ENCODE assay signal across 9 cellular contexts in the genomic region with DNA sequence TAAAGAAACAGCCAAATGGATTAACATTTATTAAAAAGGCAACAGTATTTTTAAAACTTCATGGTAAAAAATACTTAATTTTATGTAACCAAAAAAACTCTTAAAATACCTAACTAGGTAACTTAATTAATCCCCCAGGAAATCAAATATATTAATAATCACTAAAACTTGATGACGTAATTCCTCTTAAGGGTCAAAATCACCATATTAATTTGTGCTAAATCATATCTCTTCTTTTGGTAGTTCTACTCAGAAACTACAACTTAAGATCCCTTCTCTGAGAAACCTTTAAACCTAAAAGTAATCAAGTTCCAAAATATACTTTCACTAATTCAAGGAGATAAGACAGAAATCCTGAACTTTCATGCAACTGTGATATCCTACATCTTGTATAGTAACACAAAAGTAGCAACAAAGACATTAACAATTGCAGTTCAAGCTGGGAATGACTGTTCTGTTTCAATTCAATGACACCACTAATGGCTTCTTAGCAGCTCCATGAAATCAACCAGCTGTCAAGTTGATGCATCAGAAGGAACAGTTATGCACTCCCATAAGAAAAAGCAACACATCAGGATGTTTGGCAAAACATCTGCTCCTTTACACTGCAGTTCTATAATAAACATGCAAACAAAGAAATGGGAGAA. TPM values are rescaled to one million over a fixed set of nuclear protein-coding genes. Genes with fewer than 3 reads are reported as not detected.
DNase-seq lines count a peak whose midpoint lies in the region; ATAC-seq, FAIRE-seq and TF ChIP-seq lines count a peak whose summit lies in the region.
"Had no signal": no experiment of that assay in that cellular context is flagged by ENCODE, and none has a peak within 500 bp of the region (broad histone marks: within the 10 kb centered on the region; RNA-seq: fewer than 3 reads in every experiment).

No MANE protein-coding gene starts in this region.

- no peak overlapping the region for H2AFZ ChIP-seq in endothelial cell of umbilical vein (ENCODE audit: low read depth, low read length)

- CTCF ChIA-PET in HEK293T (lab: Yijun Ruan, JAX) (no interaction called here), endothelial cell of umbilical vein (lab: Charles Lee) (no interaction called here)

- H3K9me3 ChIP-seq in endothelial cell of umbilical vein (replicated peaks; ENCODE audit: control insufficient read depth, insufficient read depth, low read length) (no peaks in the 10 kb centered on the region), pancreas (peaks cover 0 to 3% (median 0%) of the 10 kb centered on the region in 4 donors)
- H3K9me3 ChIP-seq: mucosa of descending colon had no signal

- WGBS in pancreas, 2 donors: 63 to 73% methylated on average over 1 of the region's 1 CpG

- no TSS peak for BruUV-seq in endothelial cell of umbilical vein (replicated peaks; lab: Mats Ljungman, UMichigan)

- H3K4me2 ChIP-seq in endothelial cell of umbilical vein (ENCODE audit: insufficient read depth, low read length): peak overlapping the region; percentile 8

- TF ChIP-seq CTCF in endothelial cell of umbilical vein (IDR thresholded peaks at IDR 0.05; ENCODE audit: extremely low read depth in 1 of 2, insufficient read depth in 1 of 2, low read depth in 1 of 2, low read length in 2 of 2) (no peak), pancreas (IDR thresholded peaks at IDR 0.05) (no peak)

- no peaks in the 10 kb centered on the region for H3K27me3 ChIP-seq in endothelial cell of umbilical vein (ENCODE audit: control insufficient read depth in 2 of 2, insufficient read depth in 2 of 2, low read length in 2 of 2)
- no peaks in the 10 kb centered on the region for H3K27me3 ChIP-seq in pancreas

- H3K36me3 ChIP-seq in endothelial cell of umbilical vein (ENCODE audit: control insufficient read depth in 2 of 2, extremely low read depth in 1 of 2, insufficient read depth in 2 of 2, low read length in 2 of 2): no peaks in the 10 kb centered on the region
- H3K36me3 ChIP-seq in pancreas: no peaks in the 10 kb centered on the region

- ATAC-seq in pancreas (no peak), GM19397 (IDR thresholded peaks at IDR 0.05; ENCODE audit: unreplicated experiment) (no peak)
- ATAC-seq: mucosa of descending colon had no signal

- H3K27ac ChIP-seq in endothelial cell of umbilical vein (ENCODE audit: insufficient read depth, low read depth, low read length) (no peak overlapping the region), pancreas (peak overlapping the region in 2 of 4 donors; percentile 15 to 99)

- POLR2A ChIA-PET in HEK293T (lab: Yijun Ruan, JAX) (interaction anchor here (0.6 kb wide), 1 partner anchor 100 kb away, joined by 3 read pairs; a partner anchor contains a TSS), endothelial cell of umbilical vein (lab: Charles Lee) (no interaction called here)

- H4K20me1 ChIP-seq in endothelial cell of umbilical vein (replicated peaks; ENCODE audit: control insufficient read depth, extremely low read depth, insufficient read depth, low read length): peaks cover 6% of the 10 kb centered on the region

- no peak for TF ChIP-seq POLR2A in endothelial cell of umbilical vein (IDR thresholded peaks at IDR 0.05; ENCODE audit: low read depth, low read length)

- no peak for DNase-seq in HEK293T (ENCODE audit: extremely low spot score)
- DNase-seq in NCI-H524 treated with DMSO at 0.1 percent for 48 hours (lab: John Stamatoyannopoulos, UW): peak; percentile 75
- DNase-seq in endothelial cell of umbilical vein (ENCODE audit: low read depth, low spot score): peak; percentile 37
- peak; percentile 61 for DNase-seq in retina
- DNase-seq in pancreas: no peak
- DNase-seq in NK-92 (lab: John Stamatoyannopoulos, UW; ENCODE audit: unreplicated experiment): no peak
- no peak for DNase-seq in cerebellar nuclear complex (lab: John Stamatoyannopoulos, UW)
- DNase-seq: mucosa of descending colon had no signal

- intact Hi-C loops in endothelial cell of umbilical vein (cut with micrococcal nuclease) (loop anchor here (10.0 kb wide), 1 partner anchor 352 kb away; no protein-coding TSS in a partner anchor), pancreas (cut with DNase I) (no loop called here)

- FAIRE-seq in endothelial cell of umbilical vein (lab: Jason Lieb, UNC) (no peak), pancreas (lab: Jason Lieb, UNC) (no peak)

- no peaks in the 10 kb centered on the region for H3K9me1 ChIP-seq in endothelial cell of umbilical vein (replicated peaks; ENCODE audit: control insufficient read depth, extremely low read depth, insufficient read depth, low read length)

- H3K4me1 ChIP-seq in endothelial cell of umbilical vein (ENCODE audit: control insufficient read depth, extremely low read depth, insufficient read depth, low read length): peaks cover 23% of the 10 kb centered on the region
- H3K4me1 ChIP-seq in pancreas: peaks cover 26 to 45% (median 42%) of the 10 kb centered on the region in 3 donors

- dilution Hi-C loops in endothelial cell of umbilical vein (cut with MboI; ENCODE audit: extremely low pct_ligation_motif_present, low sequenced_read_pairs): loop anchor here (25.0 kb wide), 1 partner anchor 100 kb away; a partner anchor contains a TSS

- H3K79me2 ChIP-seq in endothelial cell of umbilical vein (ENCODE audit: control insufficient read depth, insufficient read depth, low read length): peaks cover 44% of the 10 kb centered on the region

- no peak overlapping the region for H3K4me3 ChIP-seq in endothelial cell of umbilical vein (replicated peaks in 1 of 3; ENCODE audit: insufficient read depth in 1 of 3, low read depth in 1 of 3, low read length in 3 of 3)
- no peak overlapping the region for H3K4me3 ChIP-seq in pancreas
- H3K4me3 ChIP-seq: mucosa of descending colon had no signal

- no peak overlapping the region for H3K9ac ChIP-seq in endothelial cell of umbilical vein (replicated peaks; ENCODE audit: extremely low read depth, insufficient read depth, low read length)

TF ChIP-seq in HEK293T, 16 proteins besides CTCF, POLR2A, EP300 and RAD21:
- TF ChIP-seq BHLHE40 (IDR thresholded peaks at IDR 0.05; ENCODE audit: borderline replicate concordance): no peak
- TF ChIP-seq, protein P1, sequence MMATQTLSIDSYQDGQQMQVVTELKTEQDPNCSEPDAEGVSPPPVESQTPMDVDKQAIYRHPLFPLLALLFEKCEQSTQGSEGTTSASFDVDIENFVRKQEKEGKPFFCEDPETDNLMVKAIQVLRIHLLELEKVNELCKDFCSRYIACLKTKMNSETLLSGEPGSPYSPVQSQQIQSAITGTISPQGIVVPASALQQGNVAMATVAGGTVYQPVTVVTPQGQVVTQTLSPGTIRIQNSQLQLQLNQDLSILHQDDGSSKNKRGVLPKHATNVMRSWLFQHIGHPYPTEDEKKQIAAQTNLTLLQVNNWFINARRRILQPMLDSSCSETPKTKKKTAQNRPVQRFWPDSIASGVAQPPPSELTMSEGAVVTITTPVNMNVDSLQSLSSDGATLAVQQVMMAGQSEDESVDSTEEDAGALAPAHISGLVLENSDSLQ (IDR thresholded peaks at IDR 0.05): peak; percentile 76

TF ChIP-seq in endothelial cell of umbilical vein, 7 proteins besides CTCF, POLR2A, EP300 and RAD21:
- TF ChIP-seq FOS (IDR thresholded peaks at IDR 0.05; ENCODE audit: borderline replicate concordance, insufficient read depth, low read length) (no peak), GATA2 (IDR thresholded peaks at IDR 0.05; ENCODE audit: insufficient read depth, insufficient read length, low read depth, low read length) (no peak), POLR2AphosphoS5 (IDR thresholded peaks at IDR 0.05; ENCODE audit: insufficient read depth, low read depth, low read length) (no peak), MYC (IDR thresholded peaks at IDR 0.05; ENCODE audit: low read depth, low read length) (no peak)
- TF ChIP-seq, protein P2, sequence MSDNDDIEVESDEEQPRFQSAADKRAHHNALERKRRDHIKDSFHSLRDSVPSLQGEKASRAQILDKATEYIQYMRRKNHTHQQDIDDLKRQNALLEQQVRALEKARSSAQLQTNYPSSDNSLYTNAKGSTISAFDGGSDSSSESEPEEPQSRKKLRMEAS (IDR thresholded peaks at IDR 0.05; ENCODE audit: insufficient read depth, insufficient read length): no peak

RNA-seq across cellular contexts. Expression of a gene that starts 4.0 kb away (rescaled TPM):
- 69.8 and 73.8 TPM in 2 replicates for total RNA-seq in endothelial cell of umbilical vein
- 22.1 and 24.9 TPM in 2 replicates for polyA plus RNA-seq in endothelial cell of umbilical vein
- polyA plus RNA-seq in endothelial cell of umbilical vein (2011; cell fraction: cytosol; rRNA removed): 16.8 and 17.9 TPM in 2 replicates
- polyA plus RNA-seq in endothelial cell of umbilical vein (2011; cell fraction: nucleus; rRNA removed): 85.7 and 110 TPM in 2 replicates
- polyA plus RNA-seq in endothelial cell of umbilical vein (2012): 53.1 and 53.7 TPM in 2 replicates
- polyA minus RNA-seq in endothelial cell of umbilical vein: 215 and 235 TPM in 2 replicates
- polyA minus RNA-seq in endothelial cell of umbilical vein (2011; cell fraction: cytosol; rRNA and poly(A)+ RNA removed): 23.7 TPM
- polyA minus RNA-seq in endothelial cell of umbilical vein (2011; cell fraction: nucleus; rRNA and poly(A)+ RNA removed): 307 and 447 TPM in 2 replicates
- 10 to 100 TPM; 22.9 to 52.1 (median 36.0) TPM for total RNA-seq in pancreas
- polyA plus RNA-seq in pancreas: 10 to 100 TPM; 14.4 to 15.5 TPM

Comparison
In these comparisons a context has a peak if more than half of its experiments do, and no peak if none do; other contexts are left out.
1. DNase-seq: peak in NCI-H524 treated with DMSO at 0.1 percent for 48 hours (single experiment), endothelial cell of umbilical vein (single experiment) and retina (single experiment); none in HEK293T (single experiment), pancreas (0 of 6), NK-92 (single experiment) and cerebellar nuclear complex (0 of 2).